Comparison of ENCODE assay signal across 19 cellular contexts in genomic region chr3:81558106-81558505, GRCh38.
A peak's percentile ranks its signal among the peaks of the same experiment; 100 is the strongest.
DNase-seq lines count a peak whose midpoint lies in the region; ATAC-seq, FAIRE-seq and TF ChIP-seq lines count a peak whose summit lies in the region.
"Had no signal": no experiment of that assay in that cellular context is flagged by ENCODE, and none has a peak within 500 bp of the region (broad histone marks: within the 10 kb centered on the region; RNA-seq: fewer than 3 reads in every experiment).

No MANE protein-coding gene starts in this region.

- H2AK5ac ChIP-seq in IMR-90 (ENCODE audit: low read depth, low read length) = no peak overlapping the region
- no peak overlapping the region for H2AK5ac ChIP-seq in H1 (ENCODE audit: low read depth, low read length)

- intact Hi-C loops in IMR-90 (cut with micrococcal nuclease) = no loop called here
- intact Hi-C loops in kidney (cut with DNase I) = no loop called here

- H2AFZ ChIP-seq in IMR-90 (replicated peaks; ENCODE audit: low read length, poor library complexity) (no peak overlapping the region), H1 (ENCODE audit: low read length) (no peak overlapping the region)

- H3K18ac ChIP-seq in IMR-90 (ENCODE audit: low read depth, low read length) (no peak overlapping the region), H1 (ENCODE audit: extremely low read depth, low read length) (no peak overlapping the region)

- no peak overlapping the region for H2BK15ac ChIP-seq in IMR-90 (ENCODE audit: low read depth, low read length)
- H2BK15ac ChIP-seq in H1 (ENCODE audit: low read length) = no peak overlapping the region

- BruUV-seq in IMR-90 (replicated peaks; lab: Mats Ljungman, UMichigan) = no TSS peak

- H4K5ac ChIP-seq in IMR-90 (ENCODE audit: low read depth, low read length) = no peak overlapping the region
- no peak overlapping the region for H4K5ac ChIP-seq in H1 (ENCODE audit: insufficient read length, low read depth, low read length)

- 47% methylated on average over 1 of the region's 1 CpG for WGBS in A549 (ENCODE audit: missing lambda C conversion rate)
- WGBS in IMR-90 (ENCODE audit: extremely low coverage in 2 of 2, insufficient read length in 1 of 2), 2 experiments = no CpG with 5 or more reads among the region's 1 CpG
- WGBS in H1 (ENCODE audit: extremely low coverage in 1 of 2, insufficient coverage in 1 of 2, insufficient read length in 1 of 2, insufficient replicate concordance in 2 of 2, low coverage in 1 of 2, low lambda C conversion rate in 2 of 2, missing lambda C conversion rate in 1 of 2), 2 experiments = 91% methylated on average over 1 of the region's 1 CpG; no CpG with 5 or more reads in 1 of the 2 experiments

- FAIRE-seq in A549 (lab: Jason Lieb, UNC) (no peak), H1 (lab: Jason Lieb, UNC) (no peak), kidney (lab: Jason Lieb, UNC) (peak; percentile 13)
- FAIRE-seq: D721Med, GM12878 had no signal

- H4K20me1 ChIP-seq in IMR-90 (ENCODE audit: insufficient read depth, low read length) = peaks cover 5% of the 10 kb centered on the region; the same call in 1 of the 2 replicates
- no peaks in the 10 kb centered on the region for H4K20me1 ChIP-seq in H1 (replicated peaks in 1 of 2; ENCODE audit: control insufficient read depth in 1 of 2, insufficient read depth in 2 of 2, low read length in 2 of 2)
- H4K20me1 ChIP-seq: BLaER1 had no signal

- CTCF ChIA-PET in A549 (lab: Yijun Ruan, JAX) (no interaction called here), IMR-90 (lab: Yijun Ruan, JAX) (interaction anchor here (0.6 kb wide), 1 partner anchor 17 kb away, joined by 4 read pairs; no protein-coding TSS in a partner anchor), H1 (lab: Charles Lee; ENCODE audit: partially characterized antibody) (interaction anchor here (3.4 kb wide), 1 partner anchor 24 kb away, joined by 18 read pairs; no protein-coding TSS in a partner anchor)

- no peaks in the 10 kb centered on the region for H3K9me3 ChIP-seq in A549
- H3K9me3 ChIP-seq in IMR-90 (ENCODE audit: control insufficient read depth, insufficient read depth, low read length) = no peaks in the 10 kb centered on the region
- no peaks in the 10 kb centered on the region for H3K9me3 ChIP-seq in H1 (ENCODE audit: insufficient read depth in 2 of 2, low read depth in 1 of 2, low read length in 1 of 2)
- H3K9me3 ChIP-seq in kidney (ENCODE audit: control insufficient read depth in 1 of 2, low read length in 2 of 2) = no peaks in the 10 kb centered on the region
- H3K9me3 ChIP-seq: BLaER1 had no signal

- H3K36me3 ChIP-seq in IMR-90 (ENCODE audit: control insufficient read depth, insufficient read depth, low read length) = no peaks in the 10 kb centered on the region; the same call in 1 of the 2 replicates
- no peaks in the 10 kb centered on the region for H3K36me3 ChIP-seq in H1 (ENCODE audit: control insufficient read depth in 2 of 4, insufficient read depth in 4 of 4, low read length in 3 of 4)
- H3K36me3 ChIP-seq in kidney (ENCODE audit: control insufficient read depth in 1 of 2, insufficient read depth in 2 of 2, low read length in 2 of 2) = no peaks in the 10 kb centered on the region

- H2BK5ac ChIP-seq in IMR-90 (ENCODE audit: low read depth, low read length, poor library complexity, severe bottlenecking) = no peak overlapping the region
- H2BK5ac ChIP-seq in H1 (ENCODE audit: low read depth, low read length) = no peak overlapping the region

- no peak overlapping the region for H3K4me3 ChIP-seq in A549
- no peak overlapping the region for H3K4me3 ChIP-seq in IMR-90 (ENCODE audit: insufficient read depth, low read depth, low read length)
- no peak overlapping the region for H3K4me3 ChIP-seq in H1 (ENCODE audit: extremely low read depth in 1 of 4, insufficient read depth in 2 of 4, low read depth in 3 of 4, low read length in 4 of 4)
- H3K4me3 ChIP-seq in kidney (ENCODE audit: low read length in 2 of 2) = no peak overlapping the region
- H3K4me3 ChIP-seq: BLaER1, GM12878 had no signal

- DNase-seq in A549 (ENCODE audit: low read depth in 1 of 2, low spot score in 1 of 2) (no peak), IMR-90 (no peak), H1 (ENCODE audit: low read depth in 1 of 2, low spot score in 2 of 2) (no peak), kidney (no peak), NCI-H510A treated with DMSO at 0.1 percent for 48 hours (lab: John Stamatoyannopoulos, UW) (no peak)
- DNase-seq: CD4-positive, alpha-beta T cell; CD8-positive, alpha-beta memory T cell; DMS 273 treated with DMSO at 0.1 percent for 48 hours; DMS79; EL; GDM1; GOT3; H7; HCEC 1CT had no signal

- H2AK9ac ChIP-seq in IMR-90 (replicated peaks; ENCODE audit: low read depth, low read length, poor library complexity) = no peak overlapping the region

- H4K8ac ChIP-seq in IMR-90 (ENCODE audit: low read depth in 2 of 2, low read length in 2 of 2) = no peak overlapping the region
- H4K8ac ChIP-seq in H1 (ENCODE audit: extremely low read depth, insufficient read depth, low read length) = no peak overlapping the region

- ATAC-seq in A549 = no peak
- no peak for ATAC-seq in IMR-90 (ENCODE audit: low read depth)
- ATAC-seq in HG03159 (IDR thresholded peaks at IDR 0.05; ENCODE audit: unreplicated experiment) = no peak
- ATAC-seq: GM12878 had no signal

- no peak overlapping the region for H3K14ac ChIP-seq in IMR-90 (replicated peaks; ENCODE audit: low read depth, low read length)
- no peak overlapping the region for H3K14ac ChIP-seq in H1 (ENCODE audit: insufficient read length)

- no peak overlapping the region for H3K4ac ChIP-seq in IMR-90 (ENCODE audit: low read depth, low read length)
- H3K4ac ChIP-seq in H1 (replicated peaks; ENCODE audit: insufficient read length, low read depth, low read length) = no peak overlapping the region

- TF ChIP-seq CTCF in A549 (IDR thresholded peaks at IDR 0.05) (no peak), IMR-90 (conservative IDR thresholded peaks at IDR 0.05; ENCODE audit: low read depth, low read length) (no peak), H1 (IDR thresholded peaks at IDR 0.05; ENCODE audit: control extremely low read depth in 1 of 3, insufficient read depth in 1 of 3, low read depth in 1 of 3, low read length in 3 of 3) (no peak), kidney (IDR thresholded peaks at IDR 0.05; ENCODE audit: borderline replicate concordance, extremely low read depth, insufficient read depth) (no peak)

- H4K91ac ChIP-seq in IMR-90 (ENCODE audit: insufficient read depth, low read depth, low read length) (no peak overlapping the region), H1 (replicated peaks; ENCODE audit: insufficient read length, low read length) (no peak overlapping the region)

- no peaks in the 10 kb centered on the region for H3K79me2 ChIP-seq in H1 (ENCODE audit: control insufficient read depth in 1 of 2, insufficient read depth in 2 of 2, low read length in 2 of 2)

- H3K56ac ChIP-seq in IMR-90 (ENCODE audit: extremely low read depth, insufficient read depth, low read length) (no peak overlapping the region), H1 (replicated peaks; ENCODE audit: insufficient read length, low read depth, low read length) (no peak overlapping the region)

- dilution Hi-C loops in IMR-90 (cut with HindIII; ENCODE audit: low sequenced_read_pairs, unreplicated experiment) = no loop called here

- in situ Hi-C loops in IMR-90 (cut with MboI; ENCODE audit: low sequenced_read_pairs) = no loop called here

- no peaks in the 10 kb centered on the region for H3K23me2 ChIP-seq in H1 (ENCODE audit: low read depth, low read length)

- H3K79me1 ChIP-seq in IMR-90 (ENCODE audit: low read depth in 1 of 2, low read length in 2 of 2) (peaks cover 0 to 7% of the 10 kb centered on the region in 2 experiments; a peak in 2 of 4 replicates), H1 (ENCODE audit: low read depth, low read length) (no peaks in the 10 kb centered on the region)

- no peak overlapping the region for H2BK12ac ChIP-seq in H1 (ENCODE audit: low read depth, low read length)

- H3K4me2 ChIP-seq in A549 = no peak overlapping the region
- H3K4me2 ChIP-seq in IMR-90 (ENCODE audit: low read depth, low read length) = no peak overlapping the region
- no peak overlapping the region for H3K4me2 ChIP-seq in H1 (ENCODE audit: insufficient read depth in 1 of 2, low read depth in 2 of 2, low read length in 2 of 2)
- H3K4me2 ChIP-seq: BLaER1 had no signal

- POLR2A ChIA-PET in A549 (lab: Yijun Ruan, JAX) = no interaction called here
- POLR2A ChIA-PET in IMR-90 (lab: Charles Lee; ENCODE audit: unreplicated experiment) = no interaction called here
- POLR2A ChIA-PET in H1 (lab: Charles Lee; ENCODE audit: partially characterized antibody) = no interaction called here

- H2BK120ac ChIP-seq in IMR-90 (ENCODE audit: low read depth, low read length) (no peak overlapping the region), H1 (replicated peaks; ENCODE audit: low read depth, low read length) (no peak overlapping the region)

- TF ChIP-seq POLR2A in A549 (IDR thresholded peaks at IDR 0.05; ENCODE audit: low read length) (no peak), IMR-90 (IDR thresholded peaks at IDR 0.05; ENCODE audit: low read depth, low read length) (no peak), H1 (IDR thresholded peaks at IDR 0.05; ENCODE audit: control extremely low read depth in 1 of 2, low read depth in 2 of 2, low read length in 2 of 2) (no peak)

- no peak overlapping the region for H3K9ac ChIP-seq in IMR-90 (ENCODE audit: low read depth, low read length)
- no peak overlapping the region for H3K9ac ChIP-seq in H1 (replicated peaks in 1 of 4; ENCODE audit: extremely low read depth in 1 of 4, low read depth in 3 of 4, low read length in 3 of 4)
- H3K9ac ChIP-seq in kidney (ENCODE audit: low read length in 2 of 2) = no peak overlapping the region
- H3K9ac ChIP-seq: BLaER1 had no signal

- TF ChIP-seq EP300 in A549 (IDR thresholded peaks at IDR 0.05) = no peak
- no peak for TF ChIP-seq EP300 in H1 (IDR thresholded peaks at IDR 0.05; ENCODE audit: borderline replicate concordance in 1 of 2, low read depth in 2 of 2, low read length in 2 of 2)

- H2BK20ac ChIP-seq in IMR-90 (ENCODE audit: low read depth, low read length) (no peak overlapping the region), H1 (ENCODE audit: low read length) (no peak overlapping the region)

- TF ChIP-seq RAD21 in A549 (conservative IDR thresholded peaks at IDR 0.05 in 1 of 2, IDR thresholded peaks at IDR 0.05 in 1 of 2) (no peak), IMR-90 (IDR thresholded peaks at IDR 0.05; ENCODE audit: low read length) (no peak), H1 (IDR thresholded peaks at IDR 0.05 in 1 of 2, conservative IDR thresholded peaks at IDR 0.05 in 1 of 2; ENCODE audit: low read depth in 2 of 2, low read length in 2 of 2) (no peak)

- no peak overlapping the region for H3K27ac ChIP-seq in A549
- H3K27ac ChIP-seq in IMR-90 (ENCODE audit: insufficient read depth, low read length) = no peak overlapping the region
- H3K27ac ChIP-seq in H1 (ENCODE audit: low read depth, low read length) = no peak overlapping the region
- no peak overlapping the region for H3K27ac ChIP-seq in kidney (ENCODE audit: low read depth in 2 of 2, low read length in 2 of 2)
- H3K27ac ChIP-seq: BLaER1, C4-2B had no signal

- H3K23ac ChIP-seq in IMR-90 (ENCODE audit: low read depth, low read length) (no peak overlapping the region), H1 (ENCODE audit: insufficient read length) (no peak overlapping the region)

- H3K4me1 ChIP-seq in A549 = no peaks in the 10 kb centered on the region
- peaks cover 2% of the 10 kb centered on the region; the same call in 1 of the 2 replicates for H3K4me1 ChIP-seq in IMR-90 (ENCODE audit: control insufficient read depth, insufficient read depth, low read length)
- no peaks in the 10 kb centered on the region for H3K4me1 ChIP-seq in H1 (replicated peaks in 1 of 4; ENCODE audit: control insufficient read depth in 3 of 4, insufficient read depth in 4 of 4, low read length in 3 of 4)
- no peaks in the 10 kb centered on the region for H3K4me1 ChIP-seq in kidney (ENCODE audit: control insufficient read depth in 1 of 2, insufficient read depth in 1 of 2, low read depth in 1 of 2, low read length in 2 of 2)
- H3K4me1 ChIP-seq: BLaER1 had no signal

- H3K27me3 ChIP-seq in IMR-90 (ENCODE audit: control insufficient read depth, insufficient read depth, low read length) = no peaks in the 10 kb centered on the region
- no peaks in the 10 kb centered on the region for H3K27me3 ChIP-seq in H1 (replicated peaks in 1 of 4; ENCODE audit: control insufficient read depth in 3 of 4, extremely low read depth in 1 of 4, insufficient read depth in 3 of 4, low read length in 3 of 4)
- H3K27me3 ChIP-seq: BLaER1 had no signal

- H3K9me1 ChIP-seq in IMR-90 (ENCODE audit: insufficient read depth, low read length) = peaks cover 3% of the 10 kb centered on the region; the same call in 1 of the 2 replicates

Comparison
In these comparisons a context has a peak if more than half of its experiments do, and no peak if none do; other contexts are left out.
1. Of the 18 proteins assayed by ChIP-seq in both H1 and A549: peak only in H1: none; only in A549: none; in both: MAFK; in neither: 17.